1 cellular context compared by ENCODE assay signal in genomic region chr20:47360489-47361267, GRCh38.
TF ChIP-seq lines count a peak whose summit lies in the region.

No MANE protein-coding gene starts in this region.

TF ChIP-seq in HepG2, 621 proteins besides CTCF, POLR2A, EP300 and RAD21 (continued from another document and continues in another):
- TF ChIP-seq ZNF770 (CRISPR knock-in tag; IDR thresholded peaks at IDR 0.05) (peak; percentile 95), ZBTB39 (CRISPR knock-in tag; IDR thresholded peaks at IDR 0.05) (0 out of 2 replicates have a peak, but pooled peaks have one; percentile 26), BHLHE40 (IDR thresholded peaks at IDR 0.05; ENCODE audit: low read length) (peak; percentile 39; the same call in 1 of the 2 replicates), ZSCAN20 (CRISPR knock-in tag; IDR thresholded peaks at IDR 0.05; ENCODE audit: borderline replicate concordance) (peak; percentile 89), SRSF9 (IDR thresholded peaks at IDR 0.05; ENCODE audit: borderline replicate concordance, insufficient read depth, low read depth, low read length, poor library complexity, severe bottlenecking) (no peak), ZNF44 (CRISPR knock-in tag; IDR thresholded peaks at IDR 0.05) (peak; percentile 97), ZNF160 (CRISPR knock-in tag; IDR thresholded peaks at IDR 0.05) (peak; percentile 86), SMAD3 (CRISPR knock-in tag; IDR thresholded peaks at IDR 0.05) (peak; percentile 33), HNF1B (CRISPR knock-in tag; IDR thresholded peaks at IDR 0.05) (peak; percentile 74), NFKBIZ (CRISPR knock-in tag; IDR thresholded peaks at IDR 0.05) (peak; percentile 29; the same call in 1 of the 2 replicates), ZNF891 (CRISPR knock-in tag; IDR thresholded peaks at IDR 0.05) (peak; percentile 95), MAX (IDR thresholded peaks at IDR 0.05) (no peak), MED13 (CRISPR knock-in tag; IDR thresholded peaks at IDR 0.05) (peak; percentile 88; the same call in 1 of the 2 replicates), ARID5B (CRISPR knock-in tag; IDR thresholded peaks at IDR 0.05) (no peak), TERF1 (CRISPR knock-in tag; IDR thresholded peaks at IDR 0.05) (no peak), POLR2AphosphoS2 (IDR thresholded peaks at IDR 0.05; ENCODE audit: low read depth, low read length) (peak; percentile 61; the same call in 1 of the 2 replicates), HOXA9 (CRISPR knock-in tag; IDR thresholded peaks at IDR 0.05; ENCODE audit: borderline replicate concordance) (peak; percentile 34; the same call in 1 of the 2 replicates), STAT6 (CRISPR knock-in tag; IDR thresholded peaks at IDR 0.05; ENCODE audit: borderline replicate concordance) (no peak), HNRNPK (IDR thresholded peaks at IDR 0.05; ENCODE audit: low read depth, low read length, poor library complexity, severe bottlenecking) (no peak), LBX2 (CRISPR knock-in tag; IDR thresholded peaks at IDR 0.05; ENCODE audit: borderline replicate concordance) (no peak; the same call in 1 of the 2 replicates), KDM3A (CRISPR knock-in tag; IDR thresholded peaks at IDR 0.05; ENCODE audit: low read depth) (peak; percentile 92), KIAA2018 (CRISPR knock-in tag; IDR thresholded peaks at IDR 0.05; ENCODE audit: borderline replicate concordance) (no peak), ZNF138 (CRISPR knock-in tag; IDR thresholded peaks at IDR 0.05; ENCODE audit: low read depth) (no peak), ZUFSP (CRISPR knock-in tag; IDR thresholded peaks at IDR 0.05; ENCODE audit: borderline replicate concordance) (no peak)
